Comparison of ENCODE assay signal across 22 cellular contexts in the genomic region with DNA sequence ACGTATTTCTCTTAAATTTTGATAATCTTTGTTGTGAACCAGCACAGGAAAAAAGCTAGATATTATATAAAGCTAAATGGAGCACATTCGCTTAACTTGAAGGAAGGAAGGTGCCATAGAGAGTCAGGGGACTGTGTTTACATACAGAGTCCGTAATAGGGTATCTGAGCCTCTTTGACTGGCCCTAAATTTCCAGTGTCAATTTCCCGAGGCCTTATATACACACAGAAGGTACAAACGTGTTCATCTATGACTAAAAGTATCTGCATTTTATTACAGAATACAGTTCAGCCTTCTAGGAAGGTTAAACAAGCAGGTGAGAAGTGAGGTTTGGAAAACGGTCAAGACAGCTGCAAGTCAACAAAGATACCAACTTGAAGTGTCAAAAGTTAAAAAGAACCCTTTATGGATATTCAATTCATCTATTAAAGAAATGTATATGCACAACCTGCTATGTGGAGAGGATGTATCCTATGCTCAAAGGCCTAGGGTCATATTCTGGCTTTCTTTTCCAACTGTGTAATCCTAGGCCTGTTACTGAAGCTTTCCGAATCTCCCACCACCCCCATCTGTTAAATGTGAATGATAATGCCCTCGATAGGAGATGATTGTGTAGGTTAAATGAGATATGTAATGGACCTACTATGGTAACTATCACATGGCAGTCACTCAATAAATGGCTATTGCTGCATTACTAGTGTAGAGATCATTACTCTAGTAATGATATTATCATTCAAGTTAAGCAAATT.
DNase-seq lines count a peak whose midpoint lies in the region; ATAC-seq and TF ChIP-seq lines count a peak whose summit lies in the region.
"Had no signal": no experiment of that assay in that cellular context is flagged by ENCODE, and none has a peak within 500 bp of the region (broad histone marks: within the 10 kb centered on the region; RNA-seq: fewer than 3 reads in every experiment).

No MANE protein-coding gene starts in this region.

- no peaks in the 10 kb centered on the region for H3K36me3 Mint-ChIP-seq in activated T-helper 17 cell treated with anti-CD3 and anti-CD28 coated beads, Interleukin-2, amount 50 U/mL, for 72 hours (ENCODE audit: low read depth)
- H3K36me3 Mint-ChIP-seq: CD4-positive, CD25-positive, alpha-beta regulatory T cell; CD8-positive, alpha-beta T cell had no signal

- no peaks in the 10 kb centered on the region for H3K9me2 ChIP-seq in Loucy (replicated peaks; ENCODE audit: low read depth, low read length)

- TF ChIP-seq CTCF in DND-41 (IDR thresholded peaks at IDR 0.05; ENCODE audit: borderline replicate concordance, extremely low read depth, low read length, poor library complexity, severe bottlenecking) (no peak), Loucy (conservative IDR thresholded peaks at IDR 0.05; ENCODE audit: low read length) (no peak), esophagus muscularis mucosa (IDR thresholded peaks at IDR 0.05) (no peak)

- no peak for DNase-seq in DND-41
- DNase-seq in esophagus muscularis mucosa (ENCODE audit: extremely low spot score) = peak; percentile 5
- no peak for DNase-seq in 8988T
- no peak for DNase-seq in T-helper 1 cell
- DNase-seq: ACHN; AML-193; BE2C; CD4-positive, CD25-positive, alpha-beta regulatory T cell; CD8-positive, alpha-beta T cell; DMS 273 treated with DMSO at 0.1 percent for 48 hours; DMS79; GF-D8; GOT3; HFFc6 had no signal

- H3K27me3 ChIP-seq in BLaER1 = no peaks in the 10 kb centered on the region
- H3K27me3 ChIP-seq in DND-41 (ENCODE audit: insufficient read depth, low read length, poor library complexity) = no peaks in the 10 kb centered on the region
- H3K27me3 ChIP-seq in Loucy (ENCODE audit: insufficient read depth, low read length, poor library complexity, severe bottlenecking) = no peaks in the 10 kb centered on the region
- H3K27me3 ChIP-seq in esophagus muscularis mucosa = no peaks in the 10 kb centered on the region
- H3K27me3 ChIP-seq: BE2C had no signal

- H3K4me1 ChIP-seq in BLaER1 = peaks cover 42% of the 10 kb centered on the region
- peaks cover 26% of the 10 kb centered on the region for H3K4me1 ChIP-seq in DND-41 (ENCODE audit: insufficient read depth, low read length)
- H3K4me1 ChIP-seq in Loucy (ENCODE audit: insufficient read depth, low read length, poor library complexity, severe bottlenecking) = peaks cover 52% of the 10 kb centered on the region
- no peaks in the 10 kb centered on the region for H3K4me1 ChIP-seq in esophagus muscularis mucosa
- H3K4me1 ChIP-seq: A549, BE2C, HAP-1 had no signal

- WGBS in esophagus muscularis mucosa = 50% methylated on average over 8 of the region's 8 CpGs

- no peak overlapping the region for H3K4me3 Mint-ChIP-seq in activated T-helper 17 cell treated with anti-CD3 and anti-CD28 coated beads, Interleukin-2, amount 50 U/mL, for 72 hours
- H3K4me3 Mint-ChIP-seq: CD8-positive, alpha-beta T cell; HFFc6 had no signal

- peaks cover 5% of the 10 kb centered on the region for H3F3A ChIP-seq in Loucy (ENCODE audit: low read depth)

- intact Hi-C loops in esophagus muscularis mucosa (cut with DNase I) = no loop called here

- H3K27me3 Mint-ChIP-seq in activated T-helper 17 cell treated with anti-CD3 and anti-CD28 coated beads, Interleukin-2, amount 50 U/mL, for 72 hours = peaks cover 26% of the 10 kb centered on the region
- H3K27me3 Mint-ChIP-seq: CD4-positive, CD25-positive, alpha-beta regulatory T cell had no signal

- H3K9me3 Mint-ChIP-seq in activated T-helper 17 cell treated with anti-CD3 and anti-CD28 coated beads, Interleukin-2, amount 50 U/mL, for 72 hours = peaks cover 10% of the 10 kb centered on the region
- H3K9me3 Mint-ChIP-seq: CD8-positive, alpha-beta T cell had no signal

- H3K4me1 Mint-ChIP-seq in activated T-helper 17 cell treated with anti-CD3 and anti-CD28 coated beads, Interleukin-2, amount 50 U/mL, for 72 hours = no peaks in the 10 kb centered on the region
- H3K4me1 Mint-ChIP-seq: CD4-positive, CD25-positive, alpha-beta regulatory T cell had no signal

- no peaks in the 10 kb centered on the region for H3K36me3 ChIP-seq in BLaER1
- H3K36me3 ChIP-seq in DND-41 (ENCODE audit: insufficient read depth, low read length) = no peaks in the 10 kb centered on the region
- H3K36me3 ChIP-seq in Loucy (ENCODE audit: insufficient read depth, low read length) = no peaks in the 10 kb centered on the region
- no peaks in the 10 kb centered on the region for H3K36me3 ChIP-seq in esophagus muscularis mucosa
- H3K36me3 ChIP-seq: BE2C, HAP-1 had no signal

- no peak for TF ChIP-seq POLR2A in esophagus muscularis mucosa (IDR thresholded peaks at IDR 0.05; ENCODE audit: low read depth)

- H3K27ac ChIP-seq in BLaER1 (peak overlapping the region; percentile 36), DND-41 (ENCODE audit: low read length) (peak overlapping the region; percentile 59), esophagus muscularis mucosa (replicated peaks in 1 of 4) (no peak overlapping the region)
- H3K27ac ChIP-seq: 22Rv1, A549, C4-2B had no signal

- H3K4me3 ChIP-seq in BLaER1 (no peak overlapping the region), DND-41 (ENCODE audit: low read depth in 1 of 2, low read length in 2 of 2) (no peak overlapping the region), Loucy (ENCODE audit: low read length, poor library complexity, severe bottlenecking) (peak overlapping the region; percentile 60), esophagus muscularis mucosa (no peak overlapping the region)
- H3K4me3 ChIP-seq: A549, HAP-1 had no signal

- H3K27ac Mint-ChIP-seq in activated T-helper 17 cell treated with anti-CD3 and anti-CD28 coated beads, Interleukin-2, amount 50 U/mL, for 72 hours = no peak overlapping the region
- H3K27ac Mint-ChIP-seq: CD4-positive, CD25-positive, alpha-beta regulatory T cell; CD8-positive, alpha-beta T cell; HFFc6 had no signal

- TF ChIP-seq EP300 in esophagus muscularis mucosa (IDR thresholded peaks at IDR 0.05) = no peak

- H4K20me1 ChIP-seq in BLaER1 (no peaks in the 10 kb centered on the region), DND-41 (ENCODE audit: insufficient read depth, low read length) (no peaks in the 10 kb centered on the region), Loucy (ENCODE audit: insufficient read depth, low read length, poor library complexity, severe bottlenecking) (no peaks in the 10 kb centered on the region)

- peak overlapping the region; percentile 68 for H3K4me2 ChIP-seq in BLaER1
- peak overlapping the region; percentile 4; the same call in 1 of the 2 replicates for H3K4me2 ChIP-seq in DND-41 (ENCODE audit: insufficient read depth, low read length)
- peak overlapping the region; percentile 86 for H3K4me2 ChIP-seq in Loucy (ENCODE audit: low read depth, low read length, poor library complexity, severe bottlenecking)
- H3K4me2 ChIP-seq: A549 had no signal

- ATAC-seq in DND-41 (ENCODE audit: insufficient read depth, low read depth) (no peak), GM19324 (IDR thresholded peaks at IDR 0.05; ENCODE audit: low FRiP score, unreplicated experiment) (no peak)
- ATAC-seq in activated T-helper 17 cell treated with anti-CD3 and anti-CD28 coated beads, Interleukin-2, amount 50 U/mL, for 72 hours (replicated peaks) = no peak
- ATAC-seq: A549; CD8-positive, alpha-beta T cell had no signal

- H3K9ac ChIP-seq in BLaER1 (no peak overlapping the region; the same call in 1 of the 2 replicates), DND-41 (ENCODE audit: low read depth, low read length) (no peak overlapping the region), Loucy (ENCODE audit: low read depth, low read length, poor library complexity, severe bottlenecking) (peak overlapping the region; percentile 57)

- no peaks in the 10 kb centered on the region for H3K9me3 ChIP-seq in BLaER1
- H3K9me3 ChIP-seq in DND-41 (ENCODE audit: insufficient read depth, low read length, severe bottlenecking) = no peaks in the 10 kb centered on the region
- no peaks in the 10 kb centered on the region for H3K9me3 ChIP-seq in Loucy (ENCODE audit: insufficient read depth, low read depth, low read length)
- H3K9me3 ChIP-seq in esophagus muscularis mucosa = no peaks in the 10 kb centered on the region
- H3K9me3 ChIP-seq: A549, BE2C, HAP-1 had no signal

- H2AFZ ChIP-seq in DND-41 (ENCODE audit: low read depth, low read length) (peak overlapping the region; percentile 7; the same call in 1 of the 2 replicates), Loucy (ENCODE audit: low read length) (peak overlapping the region; percentile 63)

- no peaks in the 10 kb centered on the region for H3K79me2 ChIP-seq in DND-41 (ENCODE audit: insufficient read depth, low read length)
- no peaks in the 10 kb centered on the region for H3K79me2 ChIP-seq in Loucy (ENCODE audit: insufficient read depth, low read length)

Comparison
In these comparisons a context has a peak if more than half of its experiments do, and no peak if none do; other contexts are left out.
1. H3K27ac ChIP-seq: peak in BLaER1 (single experiment) and DND-41 (single experiment); none in esophagus muscularis mucosa (0 of 4).
2. H3K4me2 ChIP-seq: peak in every context shown above with its lines; median percentile 86 in Loucy; 68 in BLaER1; 4 in DND-41.